In genomic region chr3:169781209-169781855, GRCh38 we compare ENCODE assay signal across 1 cellular context.
TF ChIP-seq lines count a peak whose summit lies in the region.

No MANE protein-coding gene starts in this region.

TF ChIP-seq in K562, 482 proteins besides CTCF, POLR2A, EP300 and RAD21 (continued from another document and continues in another):
- no peak for TF ChIP-seq ELK1 (CRISPR knock-in tag; IDR thresholded peaks at IDR 0.05)
- TF ChIP-seq SLC30A9 (CRISPR knock-in tag; IDR thresholded peaks at IDR 0.05), result no peak
- no peak for TF ChIP-seq ZBTB40 (IDR thresholded peaks at IDR 0.05)
- no peak for TF ChIP-seq ZBTB40 (CRISPR knock-in tag; IDR thresholded peaks at IDR 0.05)
- TF ChIP-seq ATF1 (CRISPR knock-in tag; IDR thresholded peaks at IDR 0.05), result no peak
- peak; percentile 37; the same call in 1 of the 2 replicates for TF ChIP-seq ATF1 (tag; IDR thresholded peaks at IDR 0.05)
- peak; percentile 80; the same call in 1 of the 2 replicates for TF ChIP-seq HDAC2 (IDR thresholded peaks at IDR 0.05)
- TF ChIP-seq ZNF639 (CRISPR knock-in tag; conservative IDR thresholded peaks at IDR 0.05 in 1 of 2, IDR thresholded peaks at IDR 0.05 in 1 of 2), result peak in 1 of 2 experiments; percentile 52; a peak in 1 of 4 replicates
- no peak for TF ChIP-seq TCF7 (IDR thresholded peaks at IDR 0.05; ENCODE audit: borderline replicate concordance)
- TF ChIP-seq, protein P1, sequence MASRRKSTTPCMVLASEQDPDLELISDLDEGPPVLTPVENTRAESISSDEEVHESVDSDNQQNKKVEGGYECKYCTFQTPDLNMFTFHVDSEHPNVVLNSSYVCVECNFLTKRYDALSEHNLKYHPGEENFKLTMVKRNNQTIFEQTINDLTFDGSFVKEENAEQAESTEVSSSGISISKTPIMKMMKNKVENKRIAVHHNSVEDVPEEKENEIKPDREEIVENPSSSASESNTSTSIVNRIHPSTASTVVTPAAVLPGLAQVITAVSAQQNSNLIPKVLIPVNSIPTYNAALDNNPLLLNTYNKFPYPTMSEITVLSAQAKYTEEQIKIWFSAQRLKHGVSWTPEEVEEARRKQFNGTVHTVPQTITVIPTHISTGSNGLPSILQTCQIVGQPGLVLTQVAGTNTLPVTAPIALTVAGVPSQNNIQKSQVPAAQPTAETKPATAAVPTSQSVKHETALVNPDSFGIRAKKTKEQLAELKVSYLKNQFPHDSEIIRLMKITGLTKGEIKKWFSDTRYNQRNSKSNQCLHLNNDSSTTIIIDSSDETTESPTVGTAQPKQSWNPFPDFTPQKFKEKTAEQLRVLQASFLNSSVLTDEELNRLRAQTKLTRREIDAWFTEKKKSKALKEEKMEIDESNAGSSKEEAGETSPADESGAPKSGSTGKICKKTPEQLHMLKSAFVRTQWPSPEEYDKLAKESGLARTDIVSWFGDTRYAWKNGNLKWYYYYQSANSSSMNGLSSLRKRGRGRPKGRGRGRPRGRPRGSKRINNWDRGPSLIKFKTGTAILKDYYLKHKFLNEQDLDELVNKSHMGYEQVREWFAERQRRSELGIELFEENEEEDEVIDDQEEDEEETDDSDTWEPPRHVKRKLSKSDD (conservative IDR thresholded peaks at IDR 0.05; ENCODE audit: low read length), result no peak
- TF ChIP-seq ZNF316 (IDR thresholded peaks at IDR 0.05), result peak; percentile 67
- no peak for TF ChIP-seq PHF8 (IDR thresholded peaks at IDR 0.05; ENCODE audit: borderline replicate concordance, low read length)
- no peak for TF ChIP-seq ILF3 (IDR thresholded peaks at IDR 0.05; ENCODE audit: borderline replicate concordance)
- no peak for TF ChIP-seq SMARCB1 (IDR thresholded peaks at IDR 0.05; ENCODE audit: insufficient read length, low read depth)
- TF ChIP-seq SIN3B (IDR thresholded peaks at IDR 0.05; ENCODE audit: low read depth), result no peak
- TF ChIP-seq, protein P2, sequence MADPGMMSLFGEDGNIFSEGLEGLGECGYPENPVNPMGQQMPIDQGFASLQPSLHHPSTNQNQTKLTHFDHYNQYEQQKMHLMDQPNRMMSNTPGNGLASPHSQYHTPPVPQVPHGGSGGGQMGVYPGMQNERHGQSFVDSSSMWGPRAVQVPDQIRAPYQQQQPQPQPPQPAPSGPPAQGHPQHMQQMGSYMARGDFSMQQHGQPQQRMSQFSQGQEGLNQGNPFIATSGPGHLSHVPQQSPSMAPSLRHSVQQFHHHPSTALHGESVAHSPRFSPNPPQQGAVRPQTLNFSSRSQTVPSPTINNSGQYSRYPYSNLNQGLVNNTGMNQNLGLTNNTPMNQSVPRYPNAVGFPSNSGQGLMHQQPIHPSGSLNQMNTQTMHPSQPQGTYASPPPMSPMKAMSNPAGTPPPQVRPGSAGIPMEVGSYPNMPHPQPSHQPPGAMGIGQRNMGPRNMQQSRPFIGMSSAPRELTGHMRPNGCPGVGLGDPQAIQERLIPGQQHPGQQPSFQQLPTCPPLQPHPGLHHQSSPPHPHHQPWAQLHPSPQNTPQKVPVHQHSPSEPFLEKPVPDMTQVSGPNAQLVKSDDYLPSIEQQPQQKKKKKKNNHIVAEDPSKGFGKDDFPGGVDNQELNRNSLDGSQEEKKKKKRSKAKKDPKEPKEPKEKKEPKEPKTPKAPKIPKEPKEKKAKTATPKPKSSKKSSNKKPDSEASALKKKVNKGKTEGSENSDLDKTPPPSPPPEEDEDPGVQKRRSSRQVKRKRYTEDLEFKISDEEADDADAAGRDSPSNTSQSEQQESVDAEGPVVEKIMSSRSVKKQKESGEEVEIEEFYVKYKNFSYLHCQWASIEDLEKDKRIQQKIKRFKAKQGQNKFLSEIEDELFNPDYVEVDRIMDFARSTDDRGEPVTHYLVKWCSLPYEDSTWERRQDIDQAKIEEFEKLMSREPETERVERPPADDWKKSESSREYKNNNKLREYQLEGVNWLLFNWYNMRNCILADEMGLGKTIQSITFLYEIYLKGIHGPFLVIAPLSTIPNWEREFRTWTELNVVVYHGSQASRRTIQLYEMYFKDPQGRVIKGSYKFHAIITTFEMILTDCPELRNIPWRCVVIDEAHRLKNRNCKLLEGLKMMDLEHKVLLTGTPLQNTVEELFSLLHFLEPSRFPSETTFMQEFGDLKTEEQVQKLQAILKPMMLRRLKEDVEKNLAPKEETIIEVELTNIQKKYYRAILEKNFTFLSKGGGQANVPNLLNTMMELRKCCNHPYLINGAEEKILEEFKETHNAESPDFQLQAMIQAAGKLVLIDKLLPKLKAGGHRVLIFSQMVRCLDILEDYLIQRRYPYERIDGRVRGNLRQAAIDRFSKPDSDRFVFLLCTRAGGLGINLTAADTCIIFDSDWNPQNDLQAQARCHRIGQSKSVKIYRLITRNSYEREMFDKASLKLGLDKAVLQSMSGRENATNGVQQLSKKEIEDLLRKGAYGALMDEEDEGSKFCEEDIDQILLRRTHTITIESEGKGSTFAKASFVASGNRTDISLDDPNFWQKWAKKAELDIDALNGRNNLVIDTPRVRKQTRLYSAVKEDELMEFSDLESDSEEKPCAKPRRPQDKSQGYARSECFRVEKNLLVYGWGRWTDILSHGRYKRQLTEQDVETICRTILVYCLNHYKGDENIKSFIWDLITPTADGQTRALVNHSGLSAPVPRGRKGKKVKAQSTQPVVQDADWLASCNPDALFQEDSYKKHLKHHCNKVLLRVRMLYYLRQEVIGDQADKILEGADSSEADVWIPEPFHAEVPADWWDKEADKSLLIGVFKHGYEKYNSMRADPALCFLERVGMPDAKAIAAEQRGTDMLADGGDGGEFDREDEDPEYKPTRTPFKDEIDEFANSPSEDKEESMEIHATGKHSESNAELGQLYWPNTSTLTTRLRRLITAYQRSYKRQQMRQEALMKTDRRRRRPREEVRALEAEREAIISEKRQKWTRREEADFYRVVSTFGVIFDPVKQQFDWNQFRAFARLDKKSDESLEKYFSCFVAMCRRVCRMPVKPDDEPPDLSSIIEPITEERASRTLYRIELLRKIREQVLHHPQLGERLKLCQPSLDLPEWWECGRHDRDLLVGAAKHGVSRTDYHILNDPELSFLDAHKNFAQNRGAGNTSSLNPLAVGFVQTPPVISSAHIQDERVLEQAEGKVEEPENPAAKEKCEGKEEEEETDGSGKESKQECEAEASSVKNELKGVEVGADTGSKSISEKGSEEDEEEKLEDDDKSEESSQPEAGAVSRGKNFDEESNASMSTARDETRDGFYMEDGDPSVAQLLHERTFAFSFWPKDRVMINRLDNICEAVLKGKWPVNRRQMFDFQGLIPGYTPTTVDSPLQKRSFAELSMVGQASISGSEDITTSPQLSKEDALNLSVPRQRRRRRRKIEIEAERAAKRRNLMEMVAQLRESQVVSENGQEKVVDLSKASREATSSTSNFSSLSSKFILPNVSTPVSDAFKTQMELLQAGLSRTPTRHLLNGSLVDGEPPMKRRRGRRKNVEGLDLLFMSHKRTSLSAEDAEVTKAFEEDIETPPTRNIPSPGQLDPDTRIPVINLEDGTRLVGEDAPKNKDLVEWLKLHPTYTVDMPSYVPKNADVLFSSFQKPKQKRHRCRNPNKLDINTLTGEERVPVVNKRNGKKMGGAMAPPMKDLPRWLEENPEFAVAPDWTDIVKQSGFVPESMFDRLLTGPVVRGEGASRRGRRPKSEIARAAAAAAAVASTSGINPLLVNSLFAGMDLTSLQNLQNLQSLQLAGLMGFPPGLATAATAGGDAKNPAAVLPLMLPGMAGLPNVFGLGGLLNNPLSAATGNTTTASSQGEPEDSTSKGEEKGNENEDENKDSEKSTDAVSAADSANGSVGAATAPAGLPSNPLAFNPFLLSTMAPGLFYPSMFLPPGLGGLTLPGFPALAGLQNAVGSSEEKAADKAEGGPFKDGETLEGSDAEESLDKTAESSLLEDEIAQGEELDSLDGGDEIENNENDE (IDR thresholded peaks at IDR 0.05; ENCODE audit: low read depth, low read length), result no peak
- TF ChIP-seq BRD4 (IDR thresholded peaks at IDR 0.05), result no peak
- TF ChIP-seq NCOA1 (IDR thresholded peaks at IDR 0.05; ENCODE audit: low read depth), result peak; percentile 65; the same call in 1 of the 2 replicates
- TF ChIP-seq, protein P3, sequence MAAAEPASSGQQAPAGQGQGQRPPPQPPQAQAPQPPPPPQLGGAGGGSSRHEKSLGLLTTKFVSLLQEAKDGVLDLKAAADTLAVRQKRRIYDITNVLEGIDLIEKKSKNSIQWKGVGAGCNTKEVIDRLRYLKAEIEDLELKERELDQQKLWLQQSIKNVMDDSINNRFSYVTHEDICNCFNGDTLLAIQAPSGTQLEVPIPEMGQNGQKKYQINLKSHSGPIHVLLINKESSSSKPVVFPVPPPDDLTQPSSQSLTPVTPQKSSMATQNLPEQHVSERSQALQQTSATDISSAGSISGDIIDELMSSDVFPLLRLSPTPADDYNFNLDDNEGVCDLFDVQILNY (CRISPR knock-in tag; IDR thresholded peaks at IDR 0.05), result no peak
- TF ChIP-seq, protein P4, sequence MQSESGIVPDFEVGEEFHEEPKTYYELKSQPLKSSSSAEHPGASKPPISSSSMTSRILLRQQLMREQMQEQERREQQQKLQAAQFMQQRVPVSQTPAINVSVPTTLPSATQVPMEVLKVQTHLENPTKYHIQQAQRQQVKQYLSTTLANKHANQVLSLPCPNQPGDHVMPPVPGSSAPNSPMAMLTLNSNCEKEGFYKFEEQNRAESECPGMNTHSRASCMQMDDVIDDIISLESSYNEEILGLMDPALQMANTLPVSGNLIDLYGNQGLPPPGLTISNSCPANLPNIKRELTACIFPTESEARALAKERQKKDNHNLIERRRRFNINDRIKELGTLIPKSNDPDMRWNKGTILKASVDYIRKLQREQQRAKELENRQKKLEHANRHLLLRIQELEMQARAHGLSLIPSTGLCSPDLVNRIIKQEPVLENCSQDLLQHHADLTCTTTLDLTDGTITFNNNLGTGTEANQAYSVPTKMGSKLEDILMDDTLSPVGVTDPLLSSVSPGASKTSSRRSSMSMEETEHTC (IDR thresholded peaks at IDR 0.05), result peak; percentile 67; the same call in 1 of the 2 replicates
